In the genomic region with DNA sequence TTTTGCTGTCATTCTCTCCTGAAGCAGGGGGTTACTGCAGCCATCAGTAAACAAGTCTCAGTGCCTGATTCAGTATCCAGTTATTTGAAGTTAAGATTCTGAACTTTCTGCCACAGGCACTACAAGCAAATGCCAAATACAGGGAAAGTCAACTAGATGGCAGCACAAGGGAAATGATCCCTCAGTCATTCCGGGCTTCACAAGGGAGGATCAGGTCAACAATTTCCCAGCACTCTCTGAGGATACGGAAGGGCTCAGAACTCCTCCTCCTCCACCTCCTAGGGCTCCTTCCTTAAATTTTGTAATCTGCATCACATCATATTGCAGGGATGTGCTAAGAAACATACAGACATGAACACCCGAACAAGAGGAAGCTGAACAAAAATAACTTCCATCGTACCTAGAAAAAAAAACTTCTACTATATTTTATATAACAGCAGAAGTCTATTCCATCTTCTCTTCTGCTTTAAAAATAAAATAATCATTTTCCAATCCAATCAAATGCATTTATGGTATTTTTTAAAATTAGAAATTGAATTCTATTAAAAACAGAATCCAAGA, we compare ENCODE assay signal across 10 cellular contexts.
DNase-seq lines count a peak whose midpoint lies in the region; ATAC-seq and TF ChIP-seq lines count a peak whose summit lies in the region.
"Had no signal": no experiment of that assay in that cellular context is flagged by ENCODE, and none has a peak within 500 bp of the region (broad histone marks: within the 10 kb centered on the region; RNA-seq: fewer than 3 reads in every experiment).

No MANE protein-coding gene starts in this region.

- TF ChIP-seq CTCF in HFFc6 (IDR thresholded peaks at IDR 0.05) (peak; percentile 41; the same call in 1 of the 2 replicates), kidney epithelial cell (IDR thresholded peaks at IDR 0.05; ENCODE audit: insufficient read depth, low read length, poor library complexity, severe bottlenecking) (peak; percentile 14)

- DNase-seq in AG08395 (ENCODE audit: low spot score) (peak; percentile 46), HFFc6 (peak; percentile 38), astrocyte of the hippocampus (ENCODE audit: low read depth, low spot score) (peak; percentile 58), kidney epithelial cell (ENCODE audit: low read depth) (no peak), GM19238 (ENCODE audit: insufficient read length, low spot score) (no peak), germinal center (ENCODE audit: low spot score) (no peak)
- DNase-seq: activated T-cell treated with anti-CD3 and anti-CD28 coated beads, Interleukin-2, amount 50 U/mL, for 72 hours had no signal

- ATAC-seq in GM21526 (IDR thresholded peaks at IDR 0.05; ENCODE audit: low FRiP score, unreplicated experiment), result no peak
- ATAC-seq in GM21447 (IDR thresholded peaks at IDR 0.05; ENCODE audit: unreplicated experiment), result no peak
- ATAC-seq: activated T-cell treated with anti-CD3 and anti-CD28 coated beads, Interleukin-2, amount 50 U/mL, for 72 hours had no signal

- H3K9me3 Mint-ChIP-seq in HFFc6, result no peaks in the 10 kb centered on the region

- H3K27me3 Mint-ChIP-seq in HFFc6 (ENCODE audit: insufficient read depth), result peaks cover 5% of the 10 kb centered on the region

- peaks cover 53% of the 10 kb centered on the region for H3K4me1 Mint-ChIP-seq in HFFc6 (ENCODE audit: low read depth)

- peak overlapping the region; percentile 29; the same call in 1 of the 2 replicates for H3K27ac Mint-ChIP-seq in HFFc6

- H3K4me3 Mint-ChIP-seq in HFFc6, result peak overlapping the region; percentile 19; the same call in 1 of the 2 replicates

- H3K36me3 ChIP-seq in kidney epithelial cell (ENCODE audit: control insufficient read depth, insufficient read depth, low read length), result no peaks in the 10 kb centered on the region
- H3K36me3 ChIP-seq: SJSA1 had no signal

- H3K27me3 ChIP-seq in kidney epithelial cell (ENCODE audit: control insufficient read depth, insufficient read depth, low read length), result no peaks in the 10 kb centered on the region
- H3K27me3 ChIP-seq: SJSA1 had no signal

- H3K4me3 ChIP-seq in kidney epithelial cell (ENCODE audit: low read depth, low read length), result no peak overlapping the region
- H3K4me3 ChIP-seq: SJSA1 had no signal

- peaks cover 19% of the 10 kb centered on the region for H3K36me3 Mint-ChIP-seq in HFFc6 (ENCODE audit: low read depth)

Comparison
In these comparisons a context has a peak if more than half of its experiments do, and no peak if none do; other contexts are left out.
1. DNase-seq: peak in AG08395 (single experiment), HFFc6 (single experiment) and astrocyte of the hippocampus (single experiment); none in kidney epithelial cell (single experiment), GM19238 (single experiment) and germinal center (single experiment).